22 cellular contexts compared by ENCODE assay signal in the genomic region with DNA sequence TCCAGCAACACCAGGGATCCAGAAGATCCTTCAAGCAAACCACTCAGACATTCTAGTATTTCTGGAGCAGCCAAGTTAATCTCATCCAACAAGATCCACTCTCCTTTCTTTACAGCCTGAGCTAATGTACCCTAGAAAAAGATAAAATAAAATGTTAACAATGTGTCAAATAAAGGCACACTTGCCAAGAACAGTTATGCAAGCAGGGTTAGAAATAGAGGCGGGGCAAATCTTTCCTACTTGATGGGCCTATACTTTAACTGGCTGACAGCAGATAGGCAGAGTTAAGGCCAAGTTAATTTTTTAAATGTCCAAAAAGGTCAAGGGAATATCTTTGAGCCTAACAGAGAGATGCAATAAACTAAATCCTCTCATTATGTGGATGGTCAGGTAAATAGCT.
DNase-seq lines count a peak whose midpoint lies in the region; ATAC-seq, FAIRE-seq and TF ChIP-seq lines count a peak whose summit lies in the region.
"Had no signal": no experiment of that assay in that cellular context is flagged by ENCODE, and none has a peak within 500 bp of the region (broad histone marks: within the 10 kb centered on the region; RNA-seq: fewer than 3 reads in every experiment).

No MANE protein-coding gene starts in this region.

- H3K27ac Mint-ChIP-seq in T-helper 17 cell, result peak overlapping the region; percentile 9
- H3K27ac Mint-ChIP-seq: CD4-positive, alpha-beta T cell had no signal

- H3K36me3 ChIP-seq in bronchial epithelial cell (ENCODE audit: control insufficient read depth, insufficient read depth, low read length) (peaks cover 10% of the 10 kb centered on the region), heart right ventricle (peaks cover 0 to 89% (median 20%) of the 10 kb centered on the region in 9 donors), right lobe of liver (peaks cover 0 to 29% (median 8%) of the 10 kb centered on the region in 4 donors), sigmoid colon (peaks cover 6 to 69% (median 22%) of the 10 kb centered on the region in 4 donors)

- no peak for TF ChIP-seq EP300 in sigmoid colon (IDR thresholded peaks at IDR 0.05)

- H3K4me1 Mint-ChIP-seq in T-helper 17 cell, result peaks cover 6% of the 10 kb centered on the region

- H3K9me3 ChIP-seq in T-helper 17 cell (ENCODE audit: control insufficient read depth, low read length, poor library complexity, severe bottlenecking) (no peaks in the 10 kb centered on the region), heart right ventricle (no peaks in the 10 kb centered on the region), right lobe of liver (no peaks in the 10 kb centered on the region), sigmoid colon (no peaks in the 10 kb centered on the region)
- H3K9me3 ChIP-seq: BLaER1, Peyer's patch had no signal

- H3K27ac ChIP-seq in heart right ventricle (peak overlapping the region in 7 of 10 donors; percentile 8 to 66 (median 35)), right lobe of liver (peak overlapping the region in 2 of 3 donors; percentile 22 to 71), sigmoid colon (no peak overlapping the region)
- H3K27ac ChIP-seq: BLaER1, GM23248, KMS-11, Peyer's patch had no signal

- TF ChIP-seq POLR2A in right lobe of liver (IDR thresholded peaks at IDR 0.05) (no peak), sigmoid colon (IDR thresholded peaks at IDR 0.05) (no peak)

- FAIRE-seq in bronchial epithelial cell (lab: Jason Lieb, UNC), result peak; percentile 36
- FAIRE-seq: HTR-8/SVneo had no signal

- 38 to 63% methylated on average over 1 of the region's 1 CpG for WGBS in heart right ventricle, 2 donors
- WGBS in right lobe of liver (ENCODE audit: insufficient coverage, low coverage, low lambda C conversion rate, missing lambda C conversion rate), result 19% methylated on average over 1 of the region's 1 CpG
- 90 to 93% methylated on average over 1 of the region's 1 CpG for WGBS in sigmoid colon, 2 donors

- H3K36me3 Mint-ChIP-seq in T-helper 17 cell (ENCODE audit: low read depth), result peaks cover 9% of the 10 kb centered on the region

- no peaks in the 10 kb centered on the region for H3K27me3 ChIP-seq in bronchial epithelial cell (ENCODE audit: control insufficient read depth, insufficient read depth, low read length)
- no peaks in the 10 kb centered on the region for H3K27me3 ChIP-seq in heart right ventricle
- no peaks in the 10 kb centered on the region for H3K27me3 ChIP-seq in right lobe of liver
- H3K27me3 ChIP-seq in sigmoid colon, result no peaks in the 10 kb centered on the region
- H3K27me3 ChIP-seq: BLaER1, Peyer's patch had no signal

- ATAC-seq in T-helper 17 cell (no peak), heart right ventricle (peak in 7 of 8 donors; percentile 25 to 87 (median 77)), right lobe of liver (peak; percentile 62 to 81 (median 75))
- ATAC-seq: HCT116 had no signal

- H3K4me3 ChIP-seq in bronchial epithelial cell (ENCODE audit: low read depth, low read length) (no peak overlapping the region), heart right ventricle (no peak overlapping the region), right lobe of liver (peak overlapping the region in 2 of 3 donors; percentile 20 to 45), sigmoid colon (no peak overlapping the region)
- H3K4me3 ChIP-seq: BLaER1, GM23248, Peyer's patch had no signal

- intact Hi-C loops in heart right ventricle (cut with DNase I) (no loop called here), right lobe of liver (cut with DNase I) (no loop called here), sigmoid colon (cut with DNase I) (no loop called here)

- no peak for TF ChIP-seq CTCF in bronchial epithelial cell (IDR thresholded peaks at IDR 0.05; ENCODE audit: insufficient read depth, low read length, severe bottlenecking)
- TF ChIP-seq CTCF in heart right ventricle (IDR thresholded peaks at IDR 0.05), result no peak
- TF ChIP-seq CTCF in right lobe of liver (IDR thresholded peaks at IDR 0.05), result no peak
- no peak for TF ChIP-seq CTCF in sigmoid colon (IDR thresholded peaks at IDR 0.05)

- DNase-seq in T-helper 17 cell (no peak), bronchial epithelial cell (ENCODE audit: low read depth) (no peak), heart right ventricle (peak in 1 of 2 donors; percentile 5), right lobe of liver (no peak), NCI-H1092 (lab: John Stamatoyannopoulos, UW) (no peak), sigmoid colon (no peak), H4 (ENCODE audit: low spot score) (no peak), RKO (ENCODE audit: low spot score) (no peak)
- DNase-seq: CD4-positive, alpha-beta T cell; COR-L47; DMS79; GM23248; IMR-90; NCI-H1694 treated with DMSO at 0.1 percent for 48 hours; NCI-H2081 treated with DMSO at 0.1 percent for 48 hours; NCI-H446; NCI-H526; Peyer's patch had no signal

- H3K4me1 ChIP-seq in heart right ventricle, result peaks cover 0 to 10% (median 0%) of the 10 kb centered on the region in 9 donors
- peaks cover 0 to 32% (median 9%) of the 10 kb centered on the region in 4 donors for H3K4me1 ChIP-seq in right lobe of liver
- H3K4me1 ChIP-seq in sigmoid colon, result peaks cover 0 to 10% (median 3%) of the 10 kb centered on the region in 4 donors
- H3K4me1 ChIP-seq: BLaER1, Peyer's patch had no signal

- no peaks in the 10 kb centered on the region for H3K27me3 Mint-ChIP-seq in T-helper 17 cell
- H3K27me3 Mint-ChIP-seq: CD4-positive, alpha-beta T cell had no signal

- no peak overlapping the region for H3K4me3 Mint-ChIP-seq in T-helper 17 cell
- H3K4me3 Mint-ChIP-seq: CD4-positive, alpha-beta T cell had no signal

Comparison
In these comparisons a context has a peak if more than half of its experiments do, and no peak if none do; other contexts are left out.
1. H3K4me3 ChIP-seq: peak in right lobe of liver (2 of 3); none in bronchial epithelial cell (single experiment), heart right ventricle (0 of 10) and sigmoid colon (0 of 4).
2. H3K27ac ChIP-seq: peak in heart right ventricle (7 of 10) and right lobe of liver (2 of 3); none in sigmoid colon (0 of 4).